8 cellular contexts compared by ENCODE assay signal in genomic region chr1:77126309-77126708, GRCh38.
DNase-seq lines count a peak whose midpoint lies in the region; ATAC-seq, FAIRE-seq and TF ChIP-seq lines count a peak whose summit lies in the region.

No MANE protein-coding gene starts in this region.

- intact Hi-C loops in CD4-positive, alpha-beta memory T cell (cut with micrococcal nuclease), result loop anchor here (1.0 to 5.0 kb wide), 4 partner anchors 225 to 1134 kb away; no protein-coding TSS in a partner anchor
- intact Hi-C loops in tibial artery (cut with DNase I; ENCODE audit: low total_unique reads), result loop anchor here (10.0 kb wide), 1 partner anchor 792 kb away; no protein-coding TSS in a partner anchor

- H3K4me3 Mint-ChIP-seq in CD4-positive, alpha-beta memory T cell, result no peak overlapping the region
- H3K4me3 Mint-ChIP-seq in astrocyte (ENCODE audit: unreplicated experiment), result no peak overlapping the region

- H2AFZ ChIP-seq in astrocyte (ENCODE audit: low read depth, low read length), result no peak overlapping the region

- H3K4me3 ChIP-seq in CD4-positive, alpha-beta memory T cell (ENCODE audit: low read length in 2 of 2), result no peak overlapping the region
- no peak overlapping the region for H3K4me3 ChIP-seq in astrocyte (ENCODE audit: insufficient read depth, low read depth, low read length)
- H3K4me3 ChIP-seq in tibial artery, result no peak overlapping the region

- no peaks in the 10 kb centered on the region for H3K4me1 ChIP-seq in CD4-positive, alpha-beta memory T cell (ENCODE audit: insufficient read depth, low read length)
- no peaks in the 10 kb centered on the region for H3K4me1 ChIP-seq in astrocyte (ENCODE audit: insufficient read depth, low read length)
- no peaks in the 10 kb centered on the region for H3K4me1 ChIP-seq in tibial artery

- CTCF ChIA-PET in CD4-positive, alpha-beta memory T cell (lab: Charles Lee; ENCODE audit: partially characterized antibody), result no interaction called here

- peak overlapping the region in 1 of 7 donors; percentile 46 for H3K27ac Mint-ChIP-seq in CD4-positive, alpha-beta memory T cell
- H3K27ac Mint-ChIP-seq in astrocyte (ENCODE audit: unreplicated experiment), result no peak overlapping the region

- H3K36me3 Mint-ChIP-seq in CD4-positive, alpha-beta memory T cell, result peaks cover 6 to 22% of the 10 kb centered on the region in 2 donors
- H3K36me3 Mint-ChIP-seq in astrocyte (ENCODE audit: low read depth, unreplicated experiment), result no peaks in the 10 kb centered on the region

- TF ChIP-seq CTCF in astrocyte (IDR thresholded peaks at IDR 0.05; ENCODE audit: insufficient read depth, low read depth, low read length), result peak; percentile 80
- peak; percentile 38 to 39 for TF ChIP-seq CTCF in tibial artery (IDR thresholded peaks at IDR 0.05)

- no peaks in the 10 kb centered on the region for H3K9me3 Mint-ChIP-seq in CD4-positive, alpha-beta memory T cell
- no peaks in the 10 kb centered on the region for H3K9me3 Mint-ChIP-seq in astrocyte (ENCODE audit: unreplicated experiment)

- peaks cover 0 to 1% (median 0%) of the 10 kb centered on the region in 4 donors for H3K4me1 Mint-ChIP-seq in CD4-positive, alpha-beta memory T cell
- peaks cover 5% of the 10 kb centered on the region for H3K4me1 Mint-ChIP-seq in astrocyte (ENCODE audit: low read depth, unreplicated experiment)

- FAIRE-seq in astrocyte (lab: Jason Lieb, UNC), result peak; percentile 23

- no peaks in the 10 kb centered on the region for H3K9me3 ChIP-seq in CD4-positive, alpha-beta memory T cell (ENCODE audit: control insufficient read depth in 1 of 2, low read length in 2 of 2)
- H3K9me3 ChIP-seq in astrocyte (ENCODE audit: insufficient read depth, low read depth, low read length) (no peaks in the 10 kb centered on the region), tibial artery (no peaks in the 10 kb centered on the region)

- POLR2A ChIA-PET in CD4-positive, alpha-beta memory T cell (lab: Charles Lee; ENCODE audit: partially characterized antibody), result no interaction called here

- H3K27me3 ChIP-seq in CD4-positive, alpha-beta memory T cell (ENCODE audit: insufficient read depth, low read length), result no peaks in the 10 kb centered on the region
- H3K27me3 ChIP-seq in astrocyte (ENCODE audit: insufficient read depth, low read length), result no peaks in the 10 kb centered on the region
- H3K27me3 ChIP-seq in tibial artery, result no peaks in the 10 kb centered on the region

- no peaks in the 10 kb centered on the region for H3K36me3 ChIP-seq in CD4-positive, alpha-beta memory T cell (ENCODE audit: insufficient read depth, low read length)
- no peaks in the 10 kb centered on the region for H3K36me3 ChIP-seq in astrocyte (ENCODE audit: insufficient read depth, low read length)
- H3K36me3 ChIP-seq in tibial artery, result no peaks in the 10 kb centered on the region

- H4K20me1 ChIP-seq in astrocyte (ENCODE audit: insufficient read depth, low read length), result no peaks in the 10 kb centered on the region

- no peaks in the 10 kb centered on the region for H3K27me3 Mint-ChIP-seq in CD4-positive, alpha-beta memory T cell
- H3K27me3 Mint-ChIP-seq in astrocyte (ENCODE audit: low read depth, unreplicated experiment), result no peaks in the 10 kb centered on the region

- peak in 4 of 5 donors; percentile 5 to 28 (median 18) for DNase-seq in CD4-positive, alpha-beta memory T cell
- peak; percentile 57 for DNase-seq in NCI-H345 treated with DMSO at 0.1 percent for 48 hours (lab: John Stamatoyannopoulos, UW; ENCODE audit: unreplicated experiment)
- peak; percentile 54 for DNase-seq in astrocyte (ENCODE audit: low read depth)
- peak; percentile 33 for DNase-seq in iPS-NIHi11 (ENCODE audit: low spot score)
- no peak for DNase-seq in tibial artery

- no peak overlapping the region for H3K27ac ChIP-seq in CD4-positive, alpha-beta memory T cell (ENCODE audit: low read depth, low read length)
- H3K27ac ChIP-seq in astrocyte (ENCODE audit: low read depth, low read length) (no peak overlapping the region), tibial artery (no peak overlapping the region)

- no peak overlapping the region for H3K9ac ChIP-seq in astrocyte (ENCODE audit: low read length)

- H3K79me2 ChIP-seq in astrocyte (ENCODE audit: insufficient read depth, low read length), result no peaks in the 10 kb centered on the region

- H3K4me2 ChIP-seq in astrocyte (ENCODE audit: low read length), result no peak overlapping the region

- ATAC-seq in GM18520 (IDR thresholded peaks at IDR 0.05; ENCODE audit: unreplicated experiment), result peak; percentile 53
- ATAC-seq in HG03175 (IDR thresholded peaks at IDR 0.05; ENCODE audit: unreplicated experiment), result peak; percentile 84
- no peak for ATAC-seq in GM19455 (IDR thresholded peaks at IDR 0.05; ENCODE audit: unreplicated experiment)

Comparison
In these comparisons a context has a peak if more than half of its experiments do, and no peak if none do; other contexts are left out.
1. DNase-seq: peak in CD4-positive, alpha-beta memory T cell (4 of 5), NCI-H345 treated with DMSO at 0.1 percent for 48 hours (single experiment), astrocyte (single experiment) and iPS-NIHi11 (single experiment); none in tibial artery (0 of 2).